9 cellular contexts compared by ENCODE assay signal in genomic region chr1:119007672-119008482, GRCh38. TPM values are rescaled to one million over a fixed set of nuclear protein-coding genes. Genes with fewer than 3 reads are reported as not detected.
DNase-seq lines count a peak whose midpoint lies in the region; ATAC-seq and TF ChIP-seq lines count a peak whose summit lies in the region.
"Had no signal": no experiment of that assay in that cellular context is flagged by ENCODE, and none has a peak within 500 bp of the region (broad histone marks: within the 10 kb centered on the region; RNA-seq: fewer than 3 reads in every experiment).

No MANE protein-coding gene starts in this region.

- peak overlapping the region; percentile 81 for H4K8ac ChIP-seq in trophoblast cell (ENCODE audit: low read depth, low read length)

- DNase-seq in SJCRH30 (no peak), heart right ventricle (no peak), trophoblast cell (no peak), NCI-H510A (lab: John Stamatoyannopoulos, UW) (no peak), NCI-H2107 (lab: John Stamatoyannopoulos, UW) (no peak), GDM1 (lab: John Stamatoyannopoulos, UW) (no peak)
- DNase-seq in stimulated activated CD4-positive, alpha-beta T cell treated with anti-CD3 and anti-CD28 coated beads, Interleukin-2, amount 100 ng/mL, for 48 hours = no peak

- H3K9ac ChIP-seq in trophoblast cell (ENCODE audit: low read length) = no peak overlapping the region

- H2AK5ac ChIP-seq in trophoblast cell (ENCODE audit: low read length) = peak overlapping the region; percentile 24

- H4K91ac ChIP-seq in trophoblast cell (ENCODE audit: low read depth, low read length) = peak overlapping the region; percentile 71

- H3K9me3 ChIP-seq in SJCRH30 (replicated peaks) = no peaks in the 10 kb centered on the region
- no peaks in the 10 kb centered on the region for H3K9me3 ChIP-seq in heart right ventricle
- H3K9me3 ChIP-seq in trophoblast cell (ENCODE audit: insufficient read depth, low read depth, low read length) = peaks cover 7% of the 10 kb centered on the region

- H3K27ac ChIP-seq in SJCRH30 = peak overlapping the region; percentile 76
- no peak overlapping the region for H3K27ac ChIP-seq in heart right ventricle
- H3K27ac ChIP-seq in trophoblast cell (ENCODE audit: low read depth, low read length) = no peak overlapping the region

- peak overlapping the region; percentile 58 for H3K4me2 ChIP-seq in trophoblast cell (ENCODE audit: low read length)

- peak overlapping the region; percentile 80 for H2AFZ ChIP-seq in trophoblast cell (ENCODE audit: insufficient read depth, low read length, poor library complexity)

- peak overlapping the region; percentile 74 for H2BK120ac ChIP-seq in trophoblast cell (ENCODE audit: insufficient read depth, low read length, poor library complexity)

- TF ChIP-seq CTCF in heart right ventricle (IDR thresholded peaks at IDR 0.05) = no peak

- intact Hi-C loops in heart right ventricle (cut with DNase I) = loop anchor here in 9 of 10 donors (1.0 to 10.0 kb wide), 8 partner anchors 703 to 861 kb away; no protein-coding TSS in a partner anchor

- H2BK12ac ChIP-seq in trophoblast cell (ENCODE audit: low read length) = peak overlapping the region; percentile 87

- peaks cover 2% of the 10 kb centered on the region for H3K79me2 ChIP-seq in trophoblast cell (ENCODE audit: control insufficient read depth, insufficient read depth, low read length, poor library complexity)

- no peaks in the 10 kb centered on the region for H3K27me3 ChIP-seq in SJCRH30
- H3K27me3 ChIP-seq in heart right ventricle = peaks cover 23 to 85% (median 71%) of the 10 kb centered on the region in 7 donors
- H3K27me3 ChIP-seq in trophoblast cell (ENCODE audit: insufficient read depth, low read length) = peaks cover 38% of the 10 kb centered on the region

- H3K79me1 ChIP-seq in trophoblast cell (ENCODE audit: low read length) = peaks cover 11% of the 10 kb centered on the region

- peak overlapping the region; percentile 26 for H4K12ac ChIP-seq in trophoblast cell (ENCODE audit: low read depth, low read length)

- H3K4ac ChIP-seq in trophoblast cell (ENCODE audit: low read depth, low read length) = peak overlapping the region; percentile 12

- H3K4me3 ChIP-seq in SJCRH30 = no peak overlapping the region
- peak overlapping the region; percentile 7 to 39 (median 32) for H3K4me3 ChIP-seq in heart right ventricle
- H3K4me3 ChIP-seq in trophoblast cell (ENCODE audit: low read depth, low read length) = no peak overlapping the region

- H3K36me3 ChIP-seq in SJCRH30 (no peaks in the 10 kb centered on the region), heart right ventricle (no peaks in the 10 kb centered on the region), trophoblast cell (ENCODE audit: control insufficient read depth in 1 of 2, insufficient read depth in 2 of 2, low read length in 2 of 2) (no peaks in the 10 kb centered on the region)

- ATAC-seq in GM19043 (IDR thresholded peaks at IDR 0.05; ENCODE audit: low read depth, unreplicated experiment) (peak; percentile 17), heart right ventricle (peak; percentile 25 to 68 (median 48))

- no peak overlapping the region for H3K23ac ChIP-seq in trophoblast cell (ENCODE audit: low read length)

- WGBS in heart right ventricle, 2 donors = 8 to 10% methylated on average over 61 of the region's 61 CpGs
- no CpG with 5 or more reads among the region's 61 CpGs for WGBS in trophoblast cell (ENCODE audit: extremely low coverage, insufficient coverage, insufficient read length)

- H2BK5ac ChIP-seq in trophoblast cell (ENCODE audit: low read depth, low read length, poor library complexity) = peak overlapping the region; percentile 35

- peaks cover 11% of the 10 kb centered on the region for H3K4me1 ChIP-seq in SJCRH30
- H3K4me1 ChIP-seq in heart right ventricle = peaks cover 10 to 32% (median 19%) of the 10 kb centered on the region in 9 donors
- H3K4me1 ChIP-seq in trophoblast cell (ENCODE audit: control insufficient read depth in 1 of 2, insufficient read depth in 2 of 2, low read length in 2 of 2) = peaks cover 23 to 25% of the 10 kb centered on the region in 2 experiments

- H3K14ac ChIP-seq in trophoblast cell (ENCODE audit: low read length) = peak overlapping the region; percentile 31

- peak overlapping the region; percentile 52 for H3K18ac ChIP-seq in trophoblast cell (ENCODE audit: low read length)

RNA-seq across cellular contexts. Expression of gene TBX15, which starts 19.7 kb away (rescaled TPM):
- 58.0 and 63.1 TPM in 2 replicates for total RNA-seq in SJCRH30 (2014; rRNA removed; shearing (Covaris generic))
- total RNA-seq in heart right ventricle = 1 to 10 TPM in 2 of 10 donors, under 1 TPM in 8; 0.18 to 1.1 (median 0.50) TPM
- under 1 TPM; 0.44 to 0.45 TPM for polyA plus RNA-seq in heart right ventricle
- 0.83 and 1.0 TPM in 2 replicates for polyA plus RNA-seq in trophoblast cell (2013)
- total RNA-seq: activated naive CD4-positive, alpha-beta T cell treated with anti-CD3 and anti-CD28 coated beads, Interleukin-2, amount 50 U/mL, for 72 hours had no signal

Comparison
In these comparisons a context has a peak if more than half of its experiments do, and no peak if none do; other contexts are left out.
1. H3K4me3 ChIP-seq: peak in heart right ventricle (10 of 10); none in SJCRH30 (single experiment) and trophoblast cell (single experiment).
2. RNA of gene TBX15, which starts 19.7 kb away (total RNA-seq): 58.0 to 63.1 TPM in SJCRH30; 0.18 to 1.1 TPM in heart right ventricle; every median in the first group is over 10 times any median in the second.